In the genomic region with DNA sequence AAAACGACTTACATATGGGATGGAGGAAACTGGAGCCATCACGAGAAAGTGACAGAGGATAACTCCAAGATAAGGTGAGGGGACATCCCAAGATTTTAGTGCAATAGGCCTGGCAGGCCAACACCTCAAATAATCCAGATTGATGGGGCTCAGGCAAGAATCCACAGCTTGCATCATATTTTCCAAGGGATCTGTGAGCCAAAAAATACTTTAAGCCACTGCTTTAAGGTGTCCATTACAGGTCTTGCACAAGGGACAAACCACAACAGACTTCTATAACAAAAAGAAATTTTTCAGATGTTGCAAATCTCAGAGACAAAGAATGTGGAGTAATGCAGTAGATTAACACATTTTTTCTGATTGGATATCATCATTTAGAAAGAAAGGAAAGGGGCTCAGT, we compare ENCODE assay signal across 1 cellular context.
TF ChIP-seq lines count a peak whose summit lies in the region.

No MANE protein-coding gene starts in this region.

TF ChIP-seq in IMR-90, 13 proteins besides CTCF, POLR2A, EP300 and RAD21:
- TF ChIP-seq CEBPB (IDR thresholded peaks at IDR 0.05; ENCODE audit: low read depth, low read length) (peak; percentile 89), BHLHE40 (IDR thresholded peaks at IDR 0.05; ENCODE audit: low read depth, low read length) (no peak)
